ENCODE assay signal across 1 cellular context in genomic region chr9:134592018-134592818, GRCh38.
A peak's percentile ranks its signal among the peaks of the same experiment; 100 is the strongest.
TF ChIP-seq lines count a peak whose summit lies in the region.

No MANE protein-coding gene starts in this region.

TF ChIP-seq in K562, 482 proteins besides CTCF, POLR2A, EP300 and RAD21 (continued from another document):
- no peak for TF ChIP-seq CBX5 (IDR thresholded peaks at IDR 0.05; ENCODE audit: borderline replicate concordance, low read depth)
- TF ChIP-seq NFE2 (IDR thresholded peaks at IDR 0.05; ENCODE audit: low read depth), result peak; percentile 28; the same call in 1 of the 2 replicates
- TF ChIP-seq MXD1 (CRISPR knock-in tag; IDR thresholded peaks at IDR 0.05; ENCODE audit: borderline replicate concordance, poor library complexity, severe bottlenecking), result no peak
- TF ChIP-seq SRSF3 (IDR thresholded peaks at IDR 0.05; ENCODE audit: insufficient read depth, low read length), result no peak
